ENCODE assay signal across 25 cellular contexts in genomic region chr7:33727415-33727814, GRCh38.
"Had no signal": no experiment of that assay in that cellular context is flagged by ENCODE, and none has a peak within 500 bp of the region (broad histone marks: within the 10 kb centered on the region; RNA-seq: fewer than 3 reads in every experiment).

No MANE protein-coding gene starts in this region.

- H3K4me3 Mint-ChIP-seq: activated CD4-positive, alpha-beta memory T cell treated with anti-CD3 and anti-CD28 coated beads, Interleukin-2, amount 10 ng/mL, durations not matched to agents 7 days and 5 days; activated CD8-positive, alpha-beta memory T cell treated with anti-CD3 and anti-CD28 coated beads, Interleukin-2, amount 10 ng/mL, durations not matched to agents 7 days and 5 days; activated naive CD8-positive, alpha-beta T cell treated with anti-CD3 and anti-CD28 coated beads for 36 hours; effector memory CD8-positive, alpha-beta T cell; memory B cell; natural killer cell; stimulated activated naive CD8-positive, alpha-beta T cell treated with anti-CD3 and anti-CD28 coated beads, Interleukin-15, amount 100 ng/mL, for 72 hours; T-cell had no signal

- H3K27me3 ChIP-seq: left lung, right atrium auricular region, suprapubic skin, transverse colon had no signal

- H3K36me3 Mint-ChIP-seq: activated CD8-positive, alpha-beta memory T cell treated with anti-CD3 and anti-CD28 coated beads, Interleukin-2, amount 10 ng/mL, durations not matched to agents 7 days and 5 days; natural killer cell had no signal

- H3K36me3 ChIP-seq: left lung, prostate gland, right atrium auricular region, suprapubic skin, transverse colon had no signal

- FAIRE-seq: frontal cortex, keratinocyte had no signal

- ATAC-seq: activated CD8-positive, alpha-beta memory T cell treated with anti-CD3 and anti-CD28 coated beads, Interleukin-2, amount 10 ng/mL, durations not matched to agents 7 days and 5 days; effector memory CD8-positive, alpha-beta T cell; left lung; natural killer cell; SK-N-SH treated with all-trans-retinoic acid at 6 μM for 48 hours; stimulated activated naive CD8-positive, alpha-beta T cell treated with anti-CD3 and anti-CD28 coated beads, Interleukin-15, amount 100 ng/mL, for 72 hours; T-cell had no signal

- H3K27ac Mint-ChIP-seq: activated CD4-positive, alpha-beta memory T cell treated with anti-CD3 and anti-CD28 coated beads, Interleukin-2, amount 10 ng/mL, durations not matched to agents 7 days and 5 days; activated CD8-positive, alpha-beta memory T cell treated with anti-CD3 and anti-CD28 coated beads, Interleukin-2, amount 10 ng/mL, durations not matched to agents 7 days and 5 days; activated naive CD8-positive, alpha-beta T cell treated with anti-CD3 and anti-CD28 coated beads for 36 hours; effector memory CD8-positive, alpha-beta T cell; memory B cell; natural killer cell; stimulated activated naive CD8-positive, alpha-beta T cell treated with anti-CD3 and anti-CD28 coated beads, Interleukin-15, amount 100 ng/mL, for 72 hours; T-cell had no signal

- H3K27ac ChIP-seq: prostate gland, right atrium auricular region, suprapubic skin, transverse colon had no signal

- H3K9me3 ChIP-seq: left lung, prostate gland, right atrium auricular region, suprapubic skin, transverse colon had no signal

- H3K27me3 Mint-ChIP-seq: activated CD4-positive, alpha-beta memory T cell treated with anti-CD3 and anti-CD28 coated beads, Interleukin-2, amount 10 ng/mL, durations not matched to agents 7 days and 5 days; activated CD8-positive, alpha-beta memory T cell treated with anti-CD3 and anti-CD28 coated beads, Interleukin-2, amount 10 ng/mL, durations not matched to agents 7 days and 5 days; activated naive CD8-positive, alpha-beta T cell treated with anti-CD3 and anti-CD28 coated beads for 36 hours; effector memory CD8-positive, alpha-beta T cell; memory B cell; stimulated activated naive CD8-positive, alpha-beta T cell treated with anti-CD3 and anti-CD28 coated beads, Interleukin-15, amount 100 ng/mL, for 72 hours had no signal

- DNase-seq: activated CD4-positive, alpha-beta memory T cell treated with anti-CD3 and anti-CD28 coated beads, Interleukin-2, amount 10 ng/mL, durations not matched to agents 7 days and 5 days; activated CD4-positive, alpha-beta T cell treated with anti-CD3 and anti-CD28 coated beads for 48 hours; activated CD4-positive, CD25-positive, alpha-beta regulatory T cell; activated CD8-positive, alpha-beta memory T cell treated with anti-CD3 and anti-CD28 coated beads, Interleukin-2, amount 10 ng/mL, durations not matched to agents 7 days and 5 days; activated naive CD4-positive, alpha-beta T cell; activated naive CD8-positive, alpha-beta T cell treated with anti-CD3 and anti-CD28 coated beads for 36 hours; amniotic stem cell; effector memory CD8-positive, alpha-beta T cell; erythroblast; hypothalamus; left lung; natural killer cell; nucleus accumbens; stimulated activated CD4-positive, alpha-beta T cell treated with anti-CD3 and anti-CD28 coated beads, Interleukin-15, amount 100 ng/mL, for 24 hours; stimulated activated CD4-positive, alpha-beta T cell treated with anti-CD3 and anti-CD28 coated beads, Interleukin-2, amount 100 ng/mL, for 48 hours; stimulated activated naive CD8-positive, alpha-beta T cell treated with anti-CD3 and anti-CD28 coated beads, Interleukin-15, amount 100 ng/mL, for 72 hours; T-cell; transverse colon had no signal

- H3K4me1 Mint-ChIP-seq: activated CD4-positive, alpha-beta memory T cell treated with anti-CD3 and anti-CD28 coated beads, Interleukin-2, amount 10 ng/mL, durations not matched to agents 7 days and 5 days; activated CD8-positive, alpha-beta memory T cell treated with anti-CD3 and anti-CD28 coated beads, Interleukin-2, amount 10 ng/mL, durations not matched to agents 7 days and 5 days; activated naive CD8-positive, alpha-beta T cell treated with anti-CD3 and anti-CD28 coated beads for 36 hours; memory B cell; stimulated activated naive CD8-positive, alpha-beta T cell treated with anti-CD3 and anti-CD28 coated beads, Interleukin-15, amount 100 ng/mL, for 72 hours; T-cell had no signal

- H3K4me3 ChIP-seq: left lung, prostate gland, right atrium auricular region, suprapubic skin, transverse colon had no signal

- H3K4me1 ChIP-seq: prostate gland, suprapubic skin had no signal

- H3K9me3 Mint-ChIP-seq: activated CD4-positive, alpha-beta memory T cell treated with anti-CD3 and anti-CD28 coated beads, Interleukin-2, amount 10 ng/mL, durations not matched to agents 7 days and 5 days; effector memory CD8-positive, alpha-beta T cell; natural killer cell had no signal
